ENCODE assay signal across 12 cellular contexts in genomic region chr16:27378871-27379580, GRCh38. TPM values are rescaled to one million over a fixed set of nuclear protein-coding genes. Genes with fewer than 3 reads are reported as not detected.
A peak's percentile ranks its signal among the peaks of the same experiment; 100 is the strongest.
DNase-seq lines count a peak whose midpoint lies in the region; ATAC-seq, FAIRE-seq and TF ChIP-seq lines count a peak whose summit lies in the region.
"Had no signal": no experiment of that assay in that cellular context is flagged by ENCODE, and none has a peak within 500 bp of the region (broad histone marks: within the 10 kb centered on the region; RNA-seq: fewer than 3 reads in every experiment).

No MANE protein-coding gene starts in this region.

- H2AK5ac ChIP-seq in mesenchymal stem cell (ENCODE audit: low read length, severe bottlenecking), result no peak overlapping the region

- H3K23ac ChIP-seq in mesenchymal stem cell (ENCODE audit: low read length in 2 of 2), result no peak overlapping the region

- H3K27me3 Mint-ChIP-seq in CD8-positive, alpha-beta memory T cell, result no peaks in the 10 kb centered on the region
- no peaks in the 10 kb centered on the region for H3K27me3 Mint-ChIP-seq in activated T-helper 1 cell treated with anti-CD3 and anti-CD28 coated beads, Interleukin-12 subunit alpha, Interleukin-12 subunit beta, Interleukin-2, Interleukin-4 antibody, amounts not matched to agents 30 ng/mL and 10 ng/mL and 1 ng/mL, durations not matched to agents 14 hours and 24 hours and 36 hours (ENCODE audit: insufficient read depth)
- H3K27me3 Mint-ChIP-seq in naive B cell, result no peaks in the 10 kb centered on the region
- peaks cover 17% of the 10 kb centered on the region for H3K27me3 Mint-ChIP-seq in type B pancreatic cell

- H2BK15ac ChIP-seq in mesenchymal stem cell (ENCODE audit: low read depth, poor library complexity, severe bottlenecking), result no peak overlapping the region

- no peak overlapping the region for H3K18ac ChIP-seq in mesenchymal stem cell (ENCODE audit: low read depth in 1 of 2, low read length in 2 of 2)

- no peak for ATAC-seq in naive B cell (ENCODE audit: low read depth in 2 of 2)
- no peak for ATAC-seq in GM21737 (IDR thresholded peaks at IDR 0.05; ENCODE audit: unreplicated experiment)

- no peak overlapping the region for H3K27ac ChIP-seq in CD8-positive, alpha-beta memory T cell (ENCODE audit: low read depth, low read length)
- no peak overlapping the region for H3K27ac ChIP-seq in mesenchymal stem cell (ENCODE audit: low read length, poor library complexity, severe bottlenecking)
- H3K27ac ChIP-seq: esophagus squamous epithelium had no signal

- intact Hi-C loops in activated T-helper 1 cell treated with anti-CD3 and anti-CD28 coated beads, Interleukin-12 subunit alpha, Interleukin-12 subunit beta, Interleukin-2, Interleukin-4 antibody, amounts not matched to agents 30 ng/mL and 10 ng/mL and 1 ng/mL, durations not matched to agents 14 hours and 24 hours and 36 hours (cut with micrococcal nuclease), result no loop called here

- H3K4me3 ChIP-seq in CD8-positive, alpha-beta memory T cell (ENCODE audit: low read length), result no peak overlapping the region
- H3K4me3 ChIP-seq in mesenchymal stem cell (ENCODE audit: insufficient read depth in 1 of 2, low read depth in 1 of 2, low read length in 2 of 2), result no peak overlapping the region
- H3K4me3 ChIP-seq: esophagus squamous epithelium had no signal

- peaks cover 21 to 31% (median 25%) of the 10 kb centered on the region in 3 donors for H3K4me1 Mint-ChIP-seq in CD8-positive, alpha-beta memory T cell
- H3K4me1 Mint-ChIP-seq in activated T-helper 1 cell treated with anti-CD3 and anti-CD28 coated beads, Interleukin-12 subunit alpha, Interleukin-12 subunit beta, Interleukin-2, Interleukin-4 antibody, amounts not matched to agents 30 ng/mL and 10 ng/mL and 1 ng/mL, durations not matched to agents 14 hours and 24 hours and 36 hours (ENCODE audit: low read depth), result peaks cover 52% of the 10 kb centered on the region
- H3K4me1 Mint-ChIP-seq in naive B cell (peaks cover 51 to 75% (median 73%) of the 10 kb centered on the region in 3 donors), type B pancreatic cell (ENCODE audit: unreplicated experiment) (no peaks in the 10 kb centered on the region)

- H3K27ac Mint-ChIP-seq in CD8-positive, alpha-beta memory T cell, result peak overlapping the region in 5 of 8 donors; percentile 22 to 94 (median 42)
- peak overlapping the region; percentile 99 for H3K27ac Mint-ChIP-seq in activated T-helper 1 cell treated with anti-CD3 and anti-CD28 coated beads, Interleukin-12 subunit alpha, Interleukin-12 subunit beta, Interleukin-2, Interleukin-4 antibody, amounts not matched to agents 30 ng/mL and 10 ng/mL and 1 ng/mL, durations not matched to agents 14 hours and 24 hours and 36 hours
- H3K27ac Mint-ChIP-seq in naive B cell, result peak overlapping the region in 3 of 6 donors; percentile 56 to 68 (median 57)
- no peak overlapping the region for H3K27ac Mint-ChIP-seq in type B pancreatic cell

- peaks cover 0 to under 1% (median 0%) of the 10 kb centered on the region in 3 donors for H3K36me3 Mint-ChIP-seq in CD8-positive, alpha-beta memory T cell
- H3K36me3 Mint-ChIP-seq in activated T-helper 1 cell treated with anti-CD3 and anti-CD28 coated beads, Interleukin-12 subunit alpha, Interleukin-12 subunit beta, Interleukin-2, Interleukin-4 antibody, amounts not matched to agents 30 ng/mL and 10 ng/mL and 1 ng/mL, durations not matched to agents 14 hours and 24 hours and 36 hours (ENCODE audit: low read depth), result peaks cover 6% of the 10 kb centered on the region
- H3K36me3 Mint-ChIP-seq in naive B cell (peaks cover 2% of the 10 kb centered on the region in 2 donors), type B pancreatic cell (no peaks in the 10 kb centered on the region)

- H3K4me3 Mint-ChIP-seq in CD8-positive, alpha-beta memory T cell, result peak overlapping the region in 3 of 7 donors; percentile 15 to 71 (median 64)
- peak overlapping the region; percentile 51 for H3K4me3 Mint-ChIP-seq in activated T-helper 1 cell treated with anti-CD3 and anti-CD28 coated beads, Interleukin-12 subunit alpha, Interleukin-12 subunit beta, Interleukin-2, Interleukin-4 antibody, amounts not matched to agents 30 ng/mL and 10 ng/mL and 1 ng/mL, durations not matched to agents 14 hours and 24 hours and 36 hours
- H3K4me3 Mint-ChIP-seq in naive B cell (peak overlapping the region in 6 of 8 donors; percentile 31 to 70 (median 62)), type B pancreatic cell (no peak overlapping the region)

- H3K27me3 ChIP-seq in CD8-positive, alpha-beta memory T cell (ENCODE audit: insufficient read depth, low read length, poor library complexity, severe bottlenecking), result no peaks in the 10 kb centered on the region
- peaks cover 12 to 42% of the 10 kb centered on the region in 2 experiments for H3K27me3 ChIP-seq in mesenchymal stem cell (ENCODE audit: control insufficient read depth in 1 of 2, insufficient read depth in 1 of 2, low read length in 2 of 2)
- H3K27me3 ChIP-seq: esophagus squamous epithelium had no signal

- H3K9me3 Mint-ChIP-seq in CD8-positive, alpha-beta memory T cell, result peaks cover 0 to 1% (median under 1%) of the 10 kb centered on the region in 5 donors
- peaks cover 11% of the 10 kb centered on the region for H3K9me3 Mint-ChIP-seq in activated T-helper 1 cell treated with anti-CD3 and anti-CD28 coated beads, Interleukin-12 subunit alpha, Interleukin-12 subunit beta, Interleukin-2, Interleukin-4 antibody, amounts not matched to agents 30 ng/mL and 10 ng/mL and 1 ng/mL, durations not matched to agents 14 hours and 24 hours and 36 hours
- peaks cover 0 to 6% (median 3%) of the 10 kb centered on the region in 7 donors for H3K9me3 Mint-ChIP-seq in naive B cell
- H3K9me3 Mint-ChIP-seq in type B pancreatic cell, result peaks cover under 1% of the 10 kb centered on the region

- no peak overlapping the region for H4K91ac ChIP-seq in mesenchymal stem cell (ENCODE audit: low read length)

- no peak for TF ChIP-seq CTCF in type B pancreatic cell (conservative IDR thresholded peaks at IDR 0.05)

- no peak overlapping the region for H2BK5ac ChIP-seq in mesenchymal stem cell (ENCODE audit: low read depth, low read length, poor library complexity, severe bottlenecking)

- H3K14ac ChIP-seq in mesenchymal stem cell (ENCODE audit: low read length in 2 of 2), result no peak overlapping the region

- H2BK12ac ChIP-seq in mesenchymal stem cell (ENCODE audit: low read length in 2 of 2), result no peak overlapping the region

- H3K36me3 ChIP-seq in CD8-positive, alpha-beta memory T cell (ENCODE audit: insufficient read depth, low read length), result no peaks in the 10 kb centered on the region
- H3K36me3 ChIP-seq in mesenchymal stem cell (ENCODE audit: control insufficient read depth in 1 of 2, insufficient read depth in 2 of 2, low read depth in 1 of 2, low read length in 2 of 2), result no peaks in the 10 kb centered on the region
- H3K36me3 ChIP-seq: esophagus squamous epithelium had no signal

- no peak overlapping the region for H3K4ac ChIP-seq in mesenchymal stem cell (ENCODE audit: low read depth in 1 of 2, low read length in 2 of 2)

- no peak overlapping the region for H3K4me2 ChIP-seq in mesenchymal stem cell (ENCODE audit: low read length, poor library complexity, severe bottlenecking)
- H3K4me2 ChIP-seq: SK-N-SH had no signal

- H2AFZ ChIP-seq in mesenchymal stem cell (ENCODE audit: low read depth, low read length), result no peak overlapping the region

- no peaks in the 10 kb centered on the region for H3K79me1 ChIP-seq in mesenchymal stem cell (replicated peaks; ENCODE audit: low read length, poor library complexity, severe bottlenecking)

- peak; percentile 79 for FAIRE-seq in GM19239 (lab: Jason Lieb, UNC)
- FAIRE-seq: small intestine had no signal

- POLR2A ChIA-PET in CD8-positive, alpha-beta memory T cell (lab: Charles Lee), result interaction anchor here (1.2 kb wide), 1 partner anchor 206 kb away, joined by 3 read pairs; no protein-coding TSS in a partner anchor

- no peak overlapping the region for H2BK120ac ChIP-seq in mesenchymal stem cell (ENCODE audit: low read depth, low read length)

- H3K9me3 ChIP-seq in CD8-positive, alpha-beta memory T cell (ENCODE audit: low read length), result no peaks in the 10 kb centered on the region
- peaks cover 5% of the 10 kb centered on the region for H3K9me3 ChIP-seq in mesenchymal stem cell (ENCODE audit: control insufficient read depth, low read length)
- H3K9me3 ChIP-seq: esophagus squamous epithelium, SK-N-SH had no signal

- no peak overlapping the region for H3K9ac ChIP-seq in mesenchymal stem cell (ENCODE audit: low read length)
- H3K9ac ChIP-seq: SK-N-SH had no signal

- CTCF ChIA-PET in CD8-positive, alpha-beta memory T cell (lab: Charles Lee), result interaction anchor here (0.8 to 4.5 kb wide), 4 partner anchors 11 to 199 kb away, joined by 3 to 19 read pairs (median 6); no protein-coding TSS in a partner anchor

- WGBS in mesenchymal stem cell, result 50% methylated on average over 10 of the region's 12 CpGs

- peaks cover 35% of the 10 kb centered on the region for H3K4me1 ChIP-seq in CD8-positive, alpha-beta memory T cell (ENCODE audit: insufficient read depth, low read length)
- peaks cover 2% of the 10 kb centered on the region for H3K4me1 ChIP-seq in mesenchymal stem cell (ENCODE audit: control insufficient read depth, insufficient read depth, low read depth, low read length)

- no peak for DNase-seq in CD8-positive, alpha-beta memory T cell
- DNase-seq in GM19239 (ENCODE audit: insufficient read length, low spot score) (no peak), naive B cell (no peak), mesenchymal stem cell (no peak), type B pancreatic cell (ENCODE audit: extremely low spot score, unreplicated experiment) (no peak)
- DNase-seq in activated T-helper 1 cell treated with anti-CD3 and anti-CD28 coated beads, Interleukin-12 subunit alpha, Interleukin-12 subunit beta, Interleukin-2, Interleukin-4 antibody, amounts not matched to agents 30 ng/mL and 10 ng/mL and 1 ng/mL, durations not matched to agents 14 hours and 24 hours and 36 hours (ENCODE audit: low spot score), result peak; percentile 52
- DNase-seq: esophagus squamous epithelium, NCI-H1436 treated with DMSO at 0.1 percent for 48 hours, NCI-H82, SK-N-SH, small intestine had no signal

- no peak overlapping the region for H4K8ac ChIP-seq in mesenchymal stem cell (ENCODE audit: low read length)

RNA-seq across cellular contexts. Expression of gene IL21R, which starts 22.9 kb away (rescaled TPM):
- total RNA-seq in CD8-positive, alpha-beta memory T cell, result 10 to 100 TPM; 80.5 to 84.5 TPM
- polyA plus RNA-seq in CD8-positive, alpha-beta memory T cell, result 53.7 TPM
- total RNA-seq in activated T-helper 1 cell treated with anti-CD3 and anti-CD28 coated beads, Interleukin-12 subunit alpha, Interleukin-12 subunit beta, Interleukin-2, Interleukin-4 antibody, amounts not matched to agents 30 ng/mL and 10 ng/mL and 1 ng/mL, durations not matched to agents 14 hours and 24 hours and 36 hours, result 101 and 104 TPM in 2 replicates
- 100 to 1,000 TPM in 1 of 6 donors, 10 to 100 TPM in 5; 47.9 to 118 (median 74.5) TPM for polyA plus RNA-seq in naive B cell (ENCODE audit: low read depth in 6 of 6)
- 1.6 TPM for polyA plus RNA-seq in mesenchymal stem cell (2013, experiment 1 of 2)
- polyA plus RNA-seq in mesenchymal stem cell (2013, experiment 2 of 2), result 1.6 TPM
- 0.29 TPM in 1 of 2 replicates, not detected in the other for total RNA-seq in type B pancreatic cell (ENCODE audit: low replicate concordance)

Comparison
In these comparisons a context has a peak if more than half of its experiments do, and no peak if none do; other contexts are left out.
1. RNA of gene IL21R, which starts 22.9 kb away (total RNA-seq): 101 to 104 TPM in activated T-helper 1 cell treated with anti-CD3 and anti-CD28 coated beads, Interleukin-12 subunit alpha, Interleukin-12 subunit beta, Interleukin-2, Interleukin-4 antibody, amounts not matched to agents 30 ng/mL and 10 ng/mL and 1 ng/mL, durations not matched to agents 14 hours and 24 hours and 36 hours and 80.5 to 84.5 TPM in CD8-positive, alpha-beta memory T cell; 0.29 TPM in type B pancreatic cell; every median in the first group is over 10 times any median in the second.